Comparison of ENCODE assay signal across 25 cellular contexts in genomic region chr1:9041116-9041779, GRCh38. TPM values are rescaled to one million over a fixed set of nuclear protein-coding genes. Genes with fewer than 3 reads are reported as not detected.
DNase-seq lines count a peak whose midpoint lies in the region; ATAC-seq, FAIRE-seq and TF ChIP-seq lines count a peak whose summit lies in the region.
"Had no signal": no experiment of that assay in that cellular context is flagged by ENCODE, and none has a peak within 500 bp of the region (broad histone marks: within the 10 kb centered on the region; RNA-seq: fewer than 3 reads in every experiment).

No MANE protein-coding gene starts in this region.

- H3K27ac ChIP-seq in kidney (ENCODE audit: low read depth in 2 of 2, low read length in 2 of 2) = no peak overlapping the region
- H3K27ac ChIP-seq: BLaER1 treated with 17β-estradiol and CSF1 and Interleukin-3, amounts not matched to agents 10 nM and 100 nM; HL-60 had no signal

- no peak overlapping the region for H3K9ac ChIP-seq in kidney (ENCODE audit: low read length in 2 of 2)
- H3K9ac ChIP-seq: BLaER1 treated with 17β-estradiol and CSF1 and Interleukin-3, amounts not matched to agents 10 nM and 100 nM had no signal

- DNase-seq in Right ventricle myocardium inferior (ENCODE audit: missing footprints) (peak; percentile 41), left ventricle myocardium superior (no peak), kidney (peak; percentile 46), posterior vena cava (ENCODE audit: low spot score) (peak; percentile 50), NCI-H510A treated with DMSO at 0.1 percent for 48 hours (lab: John Stamatoyannopoulos, UW) (no peak)
- DNase-seq: 8988T; CD8-positive, alpha-beta T cell; DMS 273 treated with DMSO at 0.1 percent for 48 hours; DMS53; DND-41; GOT3; H7; HFFc6; IMR-90 had no signal

- no peaks in the 10 kb centered on the region for H3K9me3 ChIP-seq in kidney (ENCODE audit: control insufficient read depth in 1 of 2, low read length in 2 of 2)

- intact Hi-C loops in Right ventricle myocardium inferior (cut with DNase I) = no loop called here
- intact Hi-C loops in left ventricle myocardium superior (cut with micrococcal nuclease) = no loop called here
- intact Hi-C loops in kidney (cut with DNase I) = no loop called here
- intact Hi-C loops in posterior vena cava (cut with DNase I) = no loop called here

- TF ChIP-seq CTCF in kidney (IDR thresholded peaks at IDR 0.05; ENCODE audit: borderline replicate concordance, extremely low read depth, insufficient read depth) = no peak

- ATAC-seq in Right ventricle myocardium inferior (no peak), left ventricle myocardium superior (no peak), GM19035 (IDR thresholded peaks at IDR 0.05; ENCODE audit: unreplicated experiment) (no peak), GM21528 (IDR thresholded peaks at IDR 0.05; ENCODE audit: low FRiP score, unreplicated experiment) (no peak)
- ATAC-seq: CD8-positive, alpha-beta T cell; HCT116 had no signal

- no peaks in the 10 kb centered on the region for H3K36me3 ChIP-seq in kidney (ENCODE audit: control insufficient read depth in 1 of 2, insufficient read depth in 2 of 2, low read length in 2 of 2)

- no peak for FAIRE-seq in kidney (lab: Jason Lieb, UNC)
- FAIRE-seq: G401.6, GM12892, GM18507, HTR-8/SVneo had no signal

- no peaks in the 10 kb centered on the region for H3K4me1 ChIP-seq in kidney (ENCODE audit: control insufficient read depth in 1 of 2, insufficient read depth in 1 of 2, low read depth in 1 of 2, low read length in 2 of 2)

- H3K4me3 ChIP-seq in kidney (ENCODE audit: low read length in 2 of 2) = no peak overlapping the region
- H3K4me3 ChIP-seq: BLaER1 treated with 17β-estradiol and CSF1 and Interleukin-3, amounts not matched to agents 10 nM and 100 nM had no signal

RNA-seq across cellular contexts. Expression of gene SLC2A7, which starts 15.0 kb away (rescaled TPM):
- total RNA-seq in Right ventricle myocardium inferior = not detected
- not detected for total RNA-seq in left ventricle myocardium superior
- total RNA-seq in kidney = not detected
- not detected for polyA plus RNA-seq in kidney (ENCODE audit: insufficient read depth, low read depth, low replicate concordance)
- total RNA-seq in posterior vena cava = not detected
- total RNA-seq: A673; CD8-positive, alpha-beta T cell; H7; HFFc6; IMR-90 had no signal
- polyA plus RNA-seq: AG04450, IMR-90 had no signal

RNA-seq across cellular contexts. Expression of gene SLC2A5, which starts 28.2 kb away (rescaled TPM):
- total RNA-seq in Right ventricle myocardium inferior (3.6 TPM), left ventricle myocardium superior (3.2 TPM), kidney (6.4 TPM), posterior vena cava (1 to 10 TPM; 2.0 to 3.2 TPM)
- 9.0 TPM for polyA plus RNA-seq in kidney (ENCODE audit: insufficient read depth, low read depth, low replicate concordance)
- total RNA-seq: A673; CD8-positive, alpha-beta T cell had no signal

Comparison
In these comparisons a context has a peak if more than half of its experiments do, and no peak if none do; other contexts are left out.
1. DNase-seq: peak in Right ventricle myocardium inferior (single experiment), kidney (single experiment) and posterior vena cava (single experiment); none in left ventricle myocardium superior (single experiment) and NCI-H510A treated with DMSO at 0.1 percent for 48 hours (single experiment).